ENCODE assay signal across 29 cellular contexts in the genomic region with DNA sequence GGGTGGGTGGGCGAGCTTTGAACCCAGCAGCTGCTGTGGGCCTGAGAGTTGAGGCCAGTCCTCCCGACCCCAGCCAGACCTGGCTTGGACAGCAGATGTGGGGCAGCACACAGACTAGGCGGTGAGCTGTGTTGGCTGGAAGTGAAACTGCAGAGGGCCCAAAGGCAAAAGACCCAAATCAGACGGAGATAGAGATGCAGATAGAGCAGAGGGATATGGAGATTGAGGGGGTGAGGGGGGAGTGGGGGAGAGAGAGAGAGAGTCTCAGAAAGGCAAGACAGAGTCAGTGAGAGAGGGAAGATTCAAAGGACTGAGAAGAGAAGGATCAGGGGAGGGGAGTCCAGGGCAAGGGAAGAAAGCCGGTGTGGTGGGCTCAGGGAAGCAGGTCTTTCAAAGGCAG. TPM values are rescaled to one million over a fixed set of nuclear protein-coding genes. Genes with fewer than 3 reads are reported as not detected.
A peak's percentile ranks its signal among the peaks of the same experiment; 100 is the strongest.
DNase-seq lines count a peak whose midpoint lies in the region; ATAC-seq, FAIRE-seq and TF ChIP-seq lines count a peak whose summit lies in the region.
"Had no signal": no experiment of that assay in that cellular context is flagged by ENCODE, and none has a peak within 500 bp of the region (broad histone marks: within the 10 kb centered on the region; RNA-seq: fewer than 3 reads in every experiment).

No MANE protein-coding gene starts in this region.

- CTCF ChIA-PET in PC-3 (lab: Charles Lee): no interaction called here

- no peak overlapping the region for H3K9ac ChIP-seq in PC-3 (ENCODE audit: low read length)
- no peak overlapping the region for H3K9ac ChIP-seq in endodermal cell (ENCODE audit: extremely low read depth, low read length, poor library complexity, severe bottlenecking)

- H3K27me3 ChIP-seq in H7 (ENCODE audit: control insufficient read depth, insufficient read depth, low read length): peaks cover 5% of the 10 kb centered on the region; the same call in 1 of the 2 replicates
- H3K27me3 ChIP-seq in PC-3 (ENCODE audit: low read length): peaks cover 13% of the 10 kb centered on the region; the same call in 1 of the 2 replicates
- H3K27me3 ChIP-seq in endodermal cell (ENCODE audit: control insufficient read depth, insufficient read depth, low read length, poor library complexity, severe bottlenecking): no peaks in the 10 kb centered on the region
- H3K27me3 ChIP-seq: BE2C, body of pancreas, thyroid gland, uterus had no signal

- ATAC-seq in PC-3 (no peak), GM19467 (IDR thresholded peaks at IDR 0.05; ENCODE audit: unreplicated experiment) (no peak)
- no peak for ATAC-seq in natural killer cell treated with Interleukin-12 subunit alpha and Interleukin-12 subunit beta and Interleukin-15 and Interleukin-18, amount 100 ng/mL, for 72 hours
- ATAC-seq: activated CD4-positive, CD25-positive, alpha-beta regulatory T cell treated with anti-CD3 and anti-CD28 coated beads, Interleukin-2, amount 50 U/mL, for 24 hours; body of pancreas; CD8-positive, alpha-beta T cell; left lung; psoas muscle; T-helper 17 cell had no signal

- no peaks in the 10 kb centered on the region for H3K79me2 ChIP-seq in PC-3 (ENCODE audit: low read length)

- H3K36me3 Mint-ChIP-seq in endodermal cell (ENCODE audit: low read depth): no peaks in the 10 kb centered on the region
- no peaks in the 10 kb centered on the region for H3K36me3 Mint-ChIP-seq in neural crest cell (ENCODE audit: low read depth)
- no peaks in the 10 kb centered on the region for H3K36me3 Mint-ChIP-seq in natural killer cell treated with Interleukin-12 subunit alpha and Interleukin-12 subunit beta and Interleukin-15 and Interleukin-18, amount 100 ng/mL, for 72 hours
- H3K36me3 Mint-ChIP-seq: activated CD4-positive, alpha-beta memory T cell treated with anti-CD3 and anti-CD28 coated beads for 36 hours; CD8-positive, alpha-beta T cell; mesothelial cell of epicardium had no signal

- H3F3A ChIP-seq in PC-3 (ENCODE audit: low read length, unreplicated experiment): no peaks in the 10 kb centered on the region

- H3K27ac Mint-ChIP-seq in endodermal cell (no peak overlapping the region), neural crest cell (ENCODE audit: unreplicated experiment) (peak overlapping the region; percentile 97)
- H3K27ac Mint-ChIP-seq in natural killer cell treated with Interleukin-12 subunit alpha and Interleukin-12 subunit beta and Interleukin-15 and Interleukin-18, amount 100 ng/mL, for 72 hours: no peak overlapping the region
- H3K27ac Mint-ChIP-seq: activated CD4-positive, alpha-beta memory T cell treated with anti-CD3 and anti-CD28 coated beads for 36 hours; activated naive CD4-positive, alpha-beta T cell treated with anti-CD3 and anti-CD28 coated beads for 36 hours; CD8-positive, alpha-beta T cell; mesothelial cell of epicardium; T-helper 17 cell had no signal

- no peaks in the 10 kb centered on the region for H3K9me2 ChIP-seq in PC-3 (replicated peaks; ENCODE audit: low read length)

- no peaks in the 10 kb centered on the region for H3K9me3 ChIP-seq in PC-3 (ENCODE audit: low read length)
- no peaks in the 10 kb centered on the region for H3K9me3 ChIP-seq in endodermal cell (ENCODE audit: control insufficient read depth, low read length)
- H3K9me3 ChIP-seq: BE2C, body of pancreas, left lung, psoas muscle, sigmoid colon, thyroid gland, uterus had no signal

- H3K27me3 Mint-ChIP-seq in endodermal cell (ENCODE audit: insufficient read depth) (peaks cover 6% of the 10 kb centered on the region), neural crest cell (ENCODE audit: low read depth) (peaks cover under 1% of the 10 kb centered on the region)
- peaks cover 19 to 20% of the 10 kb centered on the region in 2 donors for H3K27me3 Mint-ChIP-seq in natural killer cell treated with Interleukin-12 subunit alpha and Interleukin-12 subunit beta and Interleukin-15 and Interleukin-18, amount 100 ng/mL, for 72 hours

- H3K4me3 Mint-ChIP-seq in endodermal cell (no peak overlapping the region), neural crest cell (peak overlapping the region; percentile 68)
- no peak overlapping the region for H3K4me3 Mint-ChIP-seq in natural killer cell treated with Interleukin-12 subunit alpha and Interleukin-12 subunit beta and Interleukin-15 and Interleukin-18, amount 100 ng/mL, for 72 hours
- H3K4me3 Mint-ChIP-seq: activated CD4-positive, alpha-beta memory T cell treated with anti-CD3 and anti-CD28 coated beads for 36 hours; activated naive CD4-positive, alpha-beta T cell treated with anti-CD3 and anti-CD28 coated beads for 36 hours; CD8-positive, alpha-beta T cell; mesothelial cell of epicardium; T-helper 17 cell had no signal

- BruUV-seq in PC-3 (replicated peaks; lab: Mats Ljungman, UMichigan): no TSS peak

- peaks cover 5% of the 10 kb centered on the region; the same call in 1 of the 2 replicates for H3K4me1 ChIP-seq in PC-3 (ENCODE audit: insufficient read depth, low read length)
- H3K4me1 ChIP-seq in endodermal cell (ENCODE audit: control insufficient read depth, insufficient read depth, low read length): no peaks in the 10 kb centered on the region
- H3K4me1 ChIP-seq: BE2C, left lung, psoas muscle, sigmoid colon, thyroid gland, uterus had no signal

- H2AFZ ChIP-seq in PC-3 (ENCODE audit: low read length): 0 out of 2 replicates have a peak overlapping the region, but pooled peaks have one; percentile 50

- POLR2A ChIA-PET in PC-3 (lab: Charles Lee; ENCODE audit: unreplicated experiment): no interaction called here

- H3K9me3 Mint-ChIP-seq in endodermal cell: no peaks in the 10 kb centered on the region
- H3K9me3 Mint-ChIP-seq in neural crest cell: no peaks in the 10 kb centered on the region
- no peaks in the 10 kb centered on the region for H3K9me3 Mint-ChIP-seq in natural killer cell treated with Interleukin-12 subunit alpha and Interleukin-12 subunit beta and Interleukin-15 and Interleukin-18, amount 100 ng/mL, for 72 hours
- H3K9me3 Mint-ChIP-seq: activated CD4-positive, alpha-beta memory T cell treated with anti-CD3 and anti-CD28 coated beads for 36 hours; activated naive CD4-positive, alpha-beta T cell treated with anti-CD3 and anti-CD28 coated beads for 36 hours; CD8-positive, alpha-beta T cell; mesothelial cell of epicardium had no signal

- intact Hi-C loops in PC-3 (cut with micrococcal nuclease): no loop called here

- no peak for FAIRE-seq in RCC 7860 (lab: Jason Lieb, UNC)
- FAIRE-seq: frontal cortex, GM12892, TTC549 had no signal

- H3K4me1 Mint-ChIP-seq in endodermal cell (peaks cover 6% of the 10 kb centered on the region), neural crest cell (peaks cover 42% of the 10 kb centered on the region)
- peaks cover 6 to 7% of the 10 kb centered on the region in 2 donors for H3K4me1 Mint-ChIP-seq in natural killer cell treated with Interleukin-12 subunit alpha and Interleukin-12 subunit beta and Interleukin-15 and Interleukin-18, amount 100 ng/mL, for 72 hours (ENCODE audit: low read depth in 2 of 2)
- H3K4me1 Mint-ChIP-seq: mesothelial cell of epicardium had no signal

- no peak overlapping the region for H3K4me2 ChIP-seq in PC-3 (ENCODE audit: low read length)

- TF ChIP-seq CTCF in PC-3 (conservative IDR thresholded peaks at IDR 0.05; ENCODE audit: low read depth, low read length) (no peak), endodermal cell (conservative IDR thresholded peaks at IDR 0.05) (no peak), neural crest cell (conservative IDR thresholded peaks at IDR 0.05) (no peak)

- H3K4me3 ChIP-seq in H7 (ENCODE audit: insufficient read depth, low read depth, low read length) (no peak overlapping the region), PC-3 (ENCODE audit: low read length) (no peak overlapping the region), endodermal cell (ENCODE audit: low read length) (no peak overlapping the region)
- H3K4me3 ChIP-seq: body of pancreas, left lung, psoas muscle, sigmoid colon, thyroid gland, uterus had no signal

- H3K27ac ChIP-seq in PC-3 (ENCODE audit: low read length): no peak overlapping the region
- H3K27ac ChIP-seq in endodermal cell (ENCODE audit: low read depth, low read length): peak overlapping the region; percentile 79
- H3K27ac ChIP-seq: body of pancreas, left lung, psoas muscle, sigmoid colon, thyroid gland, uterus had no signal

- WGBS in endodermal cell (ENCODE audit: insufficient coverage in 1 of 2, insufficient read length in 1 of 2), 2 experiments: 56 to 78% methylated on average over 3 to 5 of the region's 5 CpGs

- H3K36me3 ChIP-seq in H7 (replicated peaks; ENCODE audit: control insufficient read depth, insufficient read depth, low read length): no peaks in the 10 kb centered on the region
- no peaks in the 10 kb centered on the region for H3K36me3 ChIP-seq in PC-3 (ENCODE audit: low read depth, low read length)
- H3K36me3 ChIP-seq in endodermal cell (ENCODE audit: control insufficient read depth, insufficient read depth, low read length): no peaks in the 10 kb centered on the region
- H3K36me3 ChIP-seq: BE2C, left lung, sigmoid colon, thyroid gland, uterus had no signal

- peak; percentile 79 for DNase-seq in H7
- no peak for DNase-seq in PC-3
- DNase-seq in endodermal cell: no peak
- no peak for DNase-seq in neural crest cell (ENCODE audit: low read depth, low spot score)
- no peak for DNase-seq in RCC 7860 (ENCODE audit: low spot score)
- no peak for DNase-seq in NK-92 treated with Interleukin-12 subunit alpha and Interleukin-12 subunit beta, amount 100 ng/mL, for 24 hours (lab: John Stamatoyannopoulos, UW)
- DNase-seq in natural killer cell treated with Interleukin-12 subunit alpha and Interleukin-12 subunit beta and Interleukin-15 and Interleukin-18, amount 100 ng/mL, for 72 hours (ENCODE audit: low spot score): no peak
- DNase-seq: activated CD4-positive, alpha-beta memory T cell treated with anti-CD3 and anti-CD28 coated beads for 36 hours; activated CD8-positive, alpha-beta memory T cell treated with anti-CD3 and anti-CD28 coated beads, Interleukin-2, amount 50 U/mL, for 48 hours; activated naive CD4-positive, alpha-beta T cell treated with anti-CD3 and anti-CD28 coated beads for 36 hours; body of pancreas; CD8-positive, alpha-beta T cell; cerebellar nuclear complex; KG1; left lung; NCI-H446 treated with DMSO at 0.1 percent for 48 hours; psoas muscle; sigmoid colon; stimulated activated CD4-positive, alpha-beta T cell treated with anti-CD3 and anti-CD28 coated beads, Interleukin-4, amount 100 ng/mL, for 1 hour; T-helper 17 cell; thyroid gland; uterus had no signal

- no peaks in the 10 kb centered on the region for H4K20me1 ChIP-seq in PC-3 (ENCODE audit: low read length)

RNA-seq across cellular contexts. Expression of gene POU3F1, which starts 17.0 kb away (rescaled TPM):
- total RNA-seq in H7 (2014; rRNA removed; shearing (Covaris generic)): 2.9 and 4.8 TPM in 2 replicates
- total RNA-seq in PC-3 (2014; rRNA removed) (not detected in 2 replicates), endodermal cell (under 1 TPM; 0.20 to 0.46 TPM), neural crest cell (10.7 and 12.1 TPM in 2 replicates)
- polyA plus RNA-seq in endodermal cell (2013, experiment 1 of 2): 9.7 TPM
- polyA plus RNA-seq in endodermal cell (2013, experiment 2 of 2): 8.6 TPM
- under 1 TPM; 0.50 to 0.93 TPM for total RNA-seq in natural killer cell treated with Interleukin-12 subunit alpha and Interleukin-12 subunit beta and Interleukin-15 and Interleukin-18, amount 100 ng/mL, for 72 hours
- total RNA-seq: activated naive CD4-positive, alpha-beta T cell treated with anti-CD3 and anti-CD28 coated beads for 36 hours; body of pancreas; left lung; sigmoid colon; thyroid gland; uterus had no signal

RNA-seq across cellular contexts. Expression of gene UTP11, which starts 51.1 kb away (rescaled TPM):
- 70.5 and 87.7 TPM in 2 replicates for total RNA-seq in H7 (2014; rRNA removed; shearing (Covaris generic))
- 33.8 and 48.1 TPM in 2 replicates for total RNA-seq in PC-3 (2014; rRNA removed)
- total RNA-seq in endodermal cell: 10 to 100 TPM; 40.9 to 46.3 TPM
- 50.0 TPM for polyA plus RNA-seq in endodermal cell (2013, experiment 1 of 2)
- polyA plus RNA-seq in endodermal cell (2013, experiment 2 of 2): 54.7 TPM
- 41.2 and 44.5 TPM in 2 replicates for total RNA-seq in neural crest cell
- 10 to 100 TPM; 59.9 to 60.0 TPM for total RNA-seq in natural killer cell treated with Interleukin-12 subunit alpha and Interleukin-12 subunit beta and Interleukin-15 and Interleukin-18, amount 100 ng/mL, for 72 hours

RNA-seq across cellular contexts. Expression of gene FHL3, which starts 58.3 kb away (rescaled TPM):
- total RNA-seq in H7 (2014; rRNA removed; shearing (Covaris generic)): 51.5 and 54.8 TPM in 2 replicates
- total RNA-seq in PC-3 (2014; rRNA removed) (3.6 and 6.3 TPM in 2 replicates), endodermal cell (10 to 100 TPM; 20.5 to 20.6 TPM), neural crest cell (21.2 and 22.4 TPM in 2 replicates)
- polyA plus RNA-seq in endodermal cell (2013, experiment 1 of 2): 22.3 TPM
- polyA plus RNA-seq in endodermal cell (2013, experiment 2 of 2): 22.3 TPM
- 10 to 100 TPM; 24.5 TPM for total RNA-seq in natural killer cell treated with Interleukin-12 subunit alpha and Interleukin-12 subunit beta and Interleukin-15 and Interleukin-18, amount 100 ng/mL, for 72 hours
